ENCODE assay signal across 8 cellular contexts in the genomic region with DNA sequence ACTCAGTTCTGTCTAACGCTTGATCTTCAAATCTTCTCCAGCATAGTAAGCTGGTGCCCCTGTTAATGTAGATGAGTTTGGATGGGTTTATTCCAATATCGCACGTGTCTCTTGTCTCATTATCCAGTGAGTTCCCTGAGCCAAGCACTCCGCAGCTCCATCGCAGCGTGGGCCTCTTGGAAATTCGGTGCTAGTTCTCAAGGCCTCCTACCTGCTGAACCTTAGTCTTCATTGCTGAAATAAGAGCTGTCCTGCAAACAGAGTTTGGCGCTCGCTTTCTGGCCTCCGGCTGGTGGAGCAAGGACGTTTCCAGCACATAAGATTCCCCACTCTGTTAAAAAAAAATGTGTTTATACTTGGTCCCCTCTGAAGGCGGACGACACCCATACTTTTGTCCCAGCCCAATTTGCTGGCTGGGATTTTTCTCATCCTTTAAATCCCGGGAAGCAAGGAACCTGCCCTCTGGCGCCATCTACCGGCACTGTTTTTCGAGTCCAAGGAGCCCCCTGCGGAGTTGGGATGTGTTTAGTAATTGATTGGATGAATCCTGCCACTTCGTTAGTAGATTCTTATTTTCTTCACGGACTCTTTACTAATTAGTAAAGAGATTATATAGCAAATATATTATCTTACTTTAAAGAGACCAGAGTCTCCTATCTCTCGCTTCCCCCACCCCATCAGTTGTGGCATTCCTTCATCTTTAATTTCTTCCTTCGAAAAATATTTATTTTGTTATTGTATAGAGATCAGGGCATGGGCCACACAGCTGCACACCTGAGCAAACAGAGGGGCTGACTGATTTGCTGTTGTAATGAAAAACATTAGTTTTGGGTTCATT.
DNase-seq lines count a peak whose midpoint lies in the region; ATAC-seq and TF ChIP-seq lines count a peak whose summit lies in the region.

No MANE protein-coding gene starts in this region.

- H3K27ac ChIP-seq in 22Rv1 (no peak overlapping the region), parathyroid adenoma (no peak overlapping the region)

- no peaks in the 10 kb centered on the region for H3K36me3 ChIP-seq in parathyroid adenoma (ENCODE audit: control insufficient read depth, insufficient read depth, low read length)

- peak; percentile 39 for DNase-seq in GM10266 (ENCODE audit: extremely low spot score)
- DNase-seq in NCI-H526 (lab: John Stamatoyannopoulos, UW), result peak; percentile 14 to 80
- peak; percentile 20 for DNase-seq in activated T-helper 9 cell treated with anti-CD3 and anti-CD28 coated beads, Interleukin-2, amount 50 U/mL, for 16 hours (ENCODE audit: low read depth)
- peak; percentile 20 for DNase-seq in germinal center (ENCODE audit: low spot score)

- H3K79me2 ChIP-seq in parathyroid adenoma, result no peaks in the 10 kb centered on the region

- TF ChIP-seq CTCF in 22Rv1 (IDR thresholded peaks at IDR 0.05) (peak; percentile 95), GM10266 (IDR thresholded peaks at IDR 0.05; ENCODE audit: control insufficient read depth, insufficient read depth, low read depth, missing control alignments) (peak; percentile 65), parathyroid adenoma (IDR thresholded peaks at IDR 0.05) (peak; percentile 71)

- peaks cover 6% of the 10 kb centered on the region for H3K4me1 ChIP-seq in parathyroid adenoma

- no peak overlapping the region for H3K9ac ChIP-seq in parathyroid adenoma

- H2AFZ ChIP-seq in parathyroid adenoma, result peak overlapping the region; percentile 25

- no peak overlapping the region for H3K4me3 ChIP-seq in parathyroid adenoma (ENCODE audit: low read depth, low read length)

- H3K27me3 ChIP-seq in parathyroid adenoma (ENCODE audit: control insufficient read depth, insufficient read depth, low read length), result no peaks in the 10 kb centered on the region

- ATAC-seq in HG02852 (IDR thresholded peaks at IDR 0.05; ENCODE audit: unreplicated experiment), result no peak
- ATAC-seq in GM18519 (IDR thresholded peaks at IDR 0.05; ENCODE audit: low FRiP score, unreplicated experiment), result no peak

- no peaks in the 10 kb centered on the region for H3K9me3 ChIP-seq in parathyroid adenoma (ENCODE audit: control insufficient read depth, low read length)

- no peak overlapping the region for H3K4me2 ChIP-seq in parathyroid adenoma (ENCODE audit: low read length)
